16 cellular contexts compared by ENCODE assay signal in the genomic region with DNA sequence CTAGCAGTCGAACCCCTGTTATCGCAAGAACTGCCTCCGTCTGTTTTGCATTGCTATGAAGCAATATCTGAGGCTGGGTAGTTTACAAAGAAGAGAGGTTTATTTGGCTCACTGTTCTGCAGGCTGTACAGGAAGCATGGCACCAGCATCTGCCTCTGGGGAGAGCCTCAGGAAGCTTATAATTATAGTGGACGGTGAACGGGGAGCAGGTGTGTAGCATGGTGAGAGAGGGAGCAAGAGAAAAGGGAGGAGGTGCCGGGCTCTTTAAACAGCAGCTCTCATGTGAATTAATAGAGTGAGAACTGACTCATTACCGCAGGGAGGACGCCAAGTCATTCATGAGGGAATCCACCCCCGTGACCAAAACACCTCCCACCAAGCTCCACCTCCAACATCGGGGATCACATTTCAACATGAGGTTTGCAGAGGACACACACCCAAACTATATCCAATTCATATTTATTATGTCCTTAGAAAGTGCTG.
A peak's percentile ranks its signal among the peaks of the same experiment; 100 is the strongest.
DNase-seq lines count a peak whose midpoint lies in the region; ATAC-seq and TF ChIP-seq lines count a peak whose summit lies in the region.
"Had no signal": no experiment of that assay in that cellular context is flagged by ENCODE, and none has a peak within 500 bp of the region (broad histone marks: within the 10 kb centered on the region; RNA-seq: fewer than 3 reads in every experiment).

No MANE protein-coding gene starts in this region.

- intact Hi-C loops in CD8-positive, alpha-beta T cell (cut with DNase I, micrococcal nuclease), result no loop called here
- intact Hi-C loops in CD4-positive, alpha-beta T cell (cut with DNase I, micrococcal nuclease), result no loop called here

- ATAC-seq in activated T-helper 17 cell treated with anti-CD3 and anti-CD28 coated beads, Interleukin-2, amount 50 U/mL, for 72 hours (replicated peaks), result peak; percentile 66
- ATAC-seq in CD8-positive, alpha-beta T cell, result no peak
- ATAC-seq in CD4-positive, alpha-beta T cell (ENCODE audit: poor library complexity), result no peak
- ATAC-seq in SK-N-SH treated with all-trans-retinoic acid at 6 μM for 48 hours, result no peak
- ATAC-seq: heart right ventricle; naive thymus-derived CD8-positive, alpha-beta T cell had no signal

- POLR2A ChIA-PET in CD8-positive, alpha-beta T cell (lab: Charles Lee), result no interaction called here
- POLR2A ChIA-PET in CD4-positive, alpha-beta T cell (lab: Charles Lee), result no interaction called here

- no peaks in the 10 kb centered on the region for H3K4me1 Mint-ChIP-seq in activated T-helper 17 cell treated with anti-CD3 and anti-CD28 coated beads, Interleukin-2, amount 50 U/mL, for 72 hours
- H3K4me1 Mint-ChIP-seq in CD8-positive, alpha-beta T cell (ENCODE audit: low read depth), result no peaks in the 10 kb centered on the region
- H3K4me1 Mint-ChIP-seq in CD4-positive, alpha-beta T cell (ENCODE audit: low read depth), result no peaks in the 10 kb centered on the region
- H3K4me1 Mint-ChIP-seq: naive thymus-derived CD8-positive, alpha-beta T cell had no signal

- H3K9me3 Mint-ChIP-seq in activated T-helper 17 cell treated with anti-CD3 and anti-CD28 coated beads, Interleukin-2, amount 50 U/mL, for 72 hours, result no peaks in the 10 kb centered on the region
- H3K9me3 Mint-ChIP-seq in CD8-positive, alpha-beta T cell, result no peaks in the 10 kb centered on the region
- no peaks in the 10 kb centered on the region for H3K9me3 Mint-ChIP-seq in CD4-positive, alpha-beta T cell

- no peak overlapping the region for H3K27ac Mint-ChIP-seq in activated T-helper 17 cell treated with anti-CD3 and anti-CD28 coated beads, Interleukin-2, amount 50 U/mL, for 72 hours
- H3K27ac Mint-ChIP-seq in CD8-positive, alpha-beta T cell, result no peak overlapping the region
- no peak overlapping the region for H3K27ac Mint-ChIP-seq in CD4-positive, alpha-beta T cell
- H3K27ac Mint-ChIP-seq: naive thymus-derived CD8-positive, alpha-beta T cell had no signal

- no peaks in the 10 kb centered on the region for H3K4me1 ChIP-seq in CD8-positive, alpha-beta T cell (ENCODE audit: insufficient read depth, low read length)
- H3K4me1 ChIP-seq: heart right ventricle, left ventricle myocardium inferior, right atrium auricular region had no signal

- TF ChIP-seq CTCF in CD8-positive, alpha-beta T cell (IDR thresholded peaks at IDR 0.05), result no peak
- TF ChIP-seq CTCF in CD4-positive, alpha-beta T cell (IDR thresholded peaks at IDR 0.05), result no peak

- H3K27me3 ChIP-seq in CD8-positive, alpha-beta T cell (ENCODE audit: insufficient read depth, low read length), result no peaks in the 10 kb centered on the region
- peaks cover 3% of the 10 kb centered on the region for H3K27me3 ChIP-seq in CD4-positive, alpha-beta T cell (ENCODE audit: control insufficient read depth, insufficient read depth, low read length)
- H3K27me3 ChIP-seq: right atrium auricular region had no signal

- no peaks in the 10 kb centered on the region for H3K36me3 Mint-ChIP-seq in activated T-helper 17 cell treated with anti-CD3 and anti-CD28 coated beads, Interleukin-2, amount 50 U/mL, for 72 hours (ENCODE audit: low read depth)
- H3K36me3 Mint-ChIP-seq in CD8-positive, alpha-beta T cell, result no peaks in the 10 kb centered on the region
- H3K36me3 Mint-ChIP-seq in CD4-positive, alpha-beta T cell (ENCODE audit: low read depth), result no peaks in the 10 kb centered on the region
- H3K36me3 Mint-ChIP-seq: naive thymus-derived CD8-positive, alpha-beta T cell had no signal

- H3K27me3 Mint-ChIP-seq in activated T-helper 17 cell treated with anti-CD3 and anti-CD28 coated beads, Interleukin-2, amount 50 U/mL, for 72 hours, result peaks cover 37% of the 10 kb centered on the region
- peaks cover 16% of the 10 kb centered on the region for H3K27me3 Mint-ChIP-seq in CD8-positive, alpha-beta T cell (ENCODE audit: low read depth)
- peaks cover 34% of the 10 kb centered on the region for H3K27me3 Mint-ChIP-seq in CD4-positive, alpha-beta T cell

- CTCF ChIA-PET in CD8-positive, alpha-beta T cell (lab: Charles Lee), result no interaction called here
- CTCF ChIA-PET in CD4-positive, alpha-beta T cell (lab: Charles Lee), result interaction anchor here (0.6 kb wide), 1 partner anchor 644 kb away, joined by 3 read pairs; no protein-coding TSS in a partner anchor

- H3K4me3 ChIP-seq in CD8-positive, alpha-beta T cell (ENCODE audit: low read depth, low read length), result no peak overlapping the region
- H3K4me3 ChIP-seq: heart right ventricle, left ventricle myocardium inferior, right atrium auricular region had no signal

- H3K9me3 ChIP-seq in CD8-positive, alpha-beta T cell (ENCODE audit: low read length), result no peaks in the 10 kb centered on the region
- no peaks in the 10 kb centered on the region for H3K9me3 ChIP-seq in CD4-positive, alpha-beta T cell (ENCODE audit: control insufficient read depth, low read length)
- H3K9me3 ChIP-seq: heart right ventricle, left ventricle myocardium inferior, right atrium auricular region had no signal

- DNase-seq in Daoy (ENCODE audit: low read depth), result peak; percentile 87
- DNase-seq in HS-5 (ENCODE audit: low read depth), result peak; percentile 85
- peak; percentile 61 for DNase-seq in iris pigment epithelial cell (ENCODE audit: low read depth)
- no peak for DNase-seq in NCI-H1436 treated with DMSO at 0.1 percent for 48 hours (lab: John Stamatoyannopoulos, UW)
- no peak for DNase-seq in CD8-positive, alpha-beta T cell
- no peak for DNase-seq in CD4-positive, alpha-beta T cell
- DNase-seq: activated CD4-positive, CD25-positive, alpha-beta regulatory T cell treated with anti-CD3 and anti-CD28 coated beads, Interleukin-2, amount 50 U/mL, for 72 hours; effector CD4-positive, alpha-beta T cell; heart right ventricle; left ventricle myocardium inferior; MM.1S; naive thymus-derived CD8-positive, alpha-beta T cell had no signal

- no peak overlapping the region for H3K27ac ChIP-seq in CD8-positive, alpha-beta T cell (ENCODE audit: low read depth, low read length)
- no peak overlapping the region for H3K27ac ChIP-seq in CD4-positive, alpha-beta T cell (ENCODE audit: low read depth, low read length)
- H3K27ac ChIP-seq: C4-2B, heart right ventricle, left ventricle myocardium inferior, right atrium auricular region had no signal

- H3K4me3 Mint-ChIP-seq in activated T-helper 17 cell treated with anti-CD3 and anti-CD28 coated beads, Interleukin-2, amount 50 U/mL, for 72 hours, result no peak overlapping the region
- H3K4me3 Mint-ChIP-seq in CD8-positive, alpha-beta T cell, result no peak overlapping the region
- H3K4me3 Mint-ChIP-seq in CD4-positive, alpha-beta T cell, result no peak overlapping the region
- H3K4me3 Mint-ChIP-seq: naive thymus-derived CD8-positive, alpha-beta T cell had no signal

- H3K36me3 ChIP-seq in CD8-positive, alpha-beta T cell (ENCODE audit: insufficient read depth, low read length), result no peaks in the 10 kb centered on the region
- H3K36me3 ChIP-seq: heart right ventricle, left ventricle myocardium inferior, right atrium auricular region had no signal

TF ChIP-seq in SK-N-SH treated with all-trans-retinoic acid at 6 μM for 48 hours, 23 proteins besides CTCF, POLR2A, EP300 and RAD21:
- no peak for TF ChIP-seq CSDC2 (CRISPR knock-in tag; IDR thresholded peaks at IDR 0.05)
- TF ChIP-seq ARNTL (CRISPR knock-in tag; IDR thresholded peaks at IDR 0.05; ENCODE audit: borderline replicate concordance, low read depth), result no peak
- TF ChIP-seq BACH2 (CRISPR knock-in tag; IDR thresholded peaks at IDR 0.05; ENCODE audit: borderline replicate concordance), result no peak
- TF ChIP-seq, protein P1, sequence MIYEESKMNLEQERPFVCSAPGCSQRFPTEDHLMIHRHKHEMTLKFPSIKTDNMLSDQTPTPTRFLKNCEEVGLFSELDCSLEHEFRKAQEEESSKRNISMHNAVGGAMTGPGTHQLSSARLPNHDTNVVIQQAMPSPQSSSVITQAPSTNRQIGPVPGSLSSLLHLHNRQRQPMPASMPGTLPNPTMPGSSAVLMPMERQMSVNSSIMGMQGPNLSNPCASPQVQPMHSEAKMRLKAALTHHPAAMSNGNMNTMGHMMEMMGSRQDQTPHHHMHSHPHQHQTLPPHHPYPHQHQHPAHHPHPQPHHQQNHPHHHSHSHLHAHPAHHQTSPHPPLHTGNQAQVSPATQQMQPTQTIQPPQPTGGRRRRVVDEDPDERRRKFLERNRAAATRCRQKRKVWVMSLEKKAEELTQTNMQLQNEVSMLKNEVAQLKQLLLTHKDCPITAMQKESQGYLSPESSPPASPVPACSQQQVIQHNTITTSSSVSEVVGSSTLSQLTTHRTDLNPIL (CRISPR knock-in tag; IDR thresholded peaks at IDR 0.05; ENCODE audit: low read depth), result no peak
- TF ChIP-seq OSR1 (CRISPR knock-in tag; IDR thresholded peaks at IDR 0.05), result no peak

Comparison
In these comparisons a context has a peak if more than half of its experiments do, and no peak if none do; other contexts are left out.
1. DNase-seq: peak in Daoy (single experiment), HS-5 (single experiment) and iris pigment epithelial cell (single experiment); none in NCI-H1436 treated with DMSO at 0.1 percent for 48 hours (single experiment), CD8-positive, alpha-beta T cell (0 of 7) and CD4-positive, alpha-beta T cell (0 of 10).